24 cellular contexts compared by ENCODE assay signal in genomic region chr5:144104086-144104485, GRCh38.
"Had no signal": no experiment of that assay in that cellular context is flagged by ENCODE, and none has a peak within 500 bp of the region (broad histone marks: within the 10 kb centered on the region; RNA-seq: fewer than 3 reads in every experiment).

No MANE protein-coding gene starts in this region.

- H3K4me1 Mint-ChIP-seq: activated naive CD8-positive, alpha-beta T cell treated with anti-CD3 and anti-CD28 coated beads, Interleukin-2, amount 50 U/mL, for 24 hours; memory B cell had no signal

- H3K9me3 Mint-ChIP-seq: activated naive CD8-positive, alpha-beta T cell treated with anti-CD3 and anti-CD28 coated beads, Interleukin-2, amount 50 U/mL, for 24 hours; activated T-cell treated with anti-CD3 and anti-CD28 coated beads, Interleukin-2, amount 50 U/mL, for 72 hours; memory B cell; natural killer cell treated with Interleukin-12 subunit alpha and Interleukin-12 subunit beta and Interleukin-15 and Interleukin-18, amount 100 ng/mL, for 72 hours had no signal

- ATAC-seq: activated naive CD8-positive, alpha-beta T cell treated with anti-CD3 and anti-CD28 coated beads, Interleukin-2, amount 50 U/mL, for 24 hours; activated T-cell treated with anti-CD3 and anti-CD28 coated beads, Interleukin-2, amount 50 U/mL, for 72 hours; left colon; natural killer cell treated with Interleukin-12 subunit alpha and Interleukin-12 subunit beta and Interleukin-15 and Interleukin-18, amount 100 ng/mL, for 72 hours; stimulated activated naive CD8-positive, alpha-beta T cell treated with anti-CD3 and anti-CD28 coated beads, Interleukin-15, Interleukin-2, amounts not matched to agents 100 U/mL and 50 U/mL, for 24 hours had no signal

- H3K27me3 Mint-ChIP-seq: activated naive CD8-positive, alpha-beta T cell treated with anti-CD3 and anti-CD28 coated beads, Interleukin-2, amount 50 U/mL, for 24 hours had no signal

- H3K27ac ChIP-seq: cardiac muscle cell, heart right ventricle, neutrophil, ovary, prostate gland, right atrium auricular region, upper lobe of left lung had no signal

- H3K27ac Mint-ChIP-seq: activated naive CD8-positive, alpha-beta T cell treated with anti-CD3 and anti-CD28 coated beads, Interleukin-2, amount 50 U/mL, for 24 hours; activated T-cell treated with anti-CD3 and anti-CD28 coated beads, Interleukin-2, amount 50 U/mL, for 72 hours; memory B cell; natural killer cell treated with Interleukin-12 subunit alpha and Interleukin-12 subunit beta and Interleukin-15 and Interleukin-18, amount 100 ng/mL, for 72 hours had no signal

- DNase-seq: activated CD4-positive, alpha-beta T cell treated with anti-CD3 and anti-CD28 coated beads for 4 hours; activated CD4-positive, alpha-beta T cell treated with anti-CD3 and anti-CD28 coated beads, Interleukin-2, amount 50 U/mL, for 48 hours; activated CD4-positive, CD25-positive, alpha-beta regulatory T cell; activated CD8-positive, alpha-beta memory T cell treated with anti-CD3 and anti-CD28 coated beads, Interleukin-2, amount 50 U/mL, for 48 hours; activated effector memory CD4-positive, alpha-beta T cell treated with anti-CD3 and anti-CD28 coated beads, Interleukin-2, amount 50 U/mL, for 16 hours; activated naive CD4-positive, alpha-beta T cell treated with anti-CD3 and anti-CD28 coated beads, Interleukin-2, amount 50 U/mL, for 16 hours; activated naive CD8-positive, alpha-beta T cell treated with anti-CD3 and anti-CD28 coated beads, Interleukin-2, amount 50 U/mL, for 24 hours; activated T-cell treated with anti-CD3 and anti-CD28 coated beads, Interleukin-2, amount 50 U/mL, for 72 hours; effector CD4-positive, alpha-beta T cell; heart right ventricle; islet precursor cell; left colon; ovary; stimulated activated CD4-positive, alpha-beta T cell treated with anti-CD3 and anti-CD28 coated beads, Interleukin-4, amount 100 ng/mL, for 24 hours; stimulated activated naive CD8-positive, alpha-beta T cell treated with anti-CD3 and anti-CD28 coated beads, Interleukin-15, Interleukin-2, amounts not matched to agents 100 U/mL and 50 U/mL, for 24 hours; T1000; upper lobe of left lung had no signal

- H3K4me3 Mint-ChIP-seq: activated naive CD8-positive, alpha-beta T cell treated with anti-CD3 and anti-CD28 coated beads, Interleukin-2, amount 50 U/mL, for 24 hours; activated T-cell treated with anti-CD3 and anti-CD28 coated beads, Interleukin-2, amount 50 U/mL, for 72 hours; memory B cell; natural killer cell treated with Interleukin-12 subunit alpha and Interleukin-12 subunit beta and Interleukin-15 and Interleukin-18, amount 100 ng/mL, for 72 hours had no signal

- FAIRE-seq: endometrium had no signal

- H3K36me3 Mint-ChIP-seq: memory B cell; natural killer cell treated with Interleukin-12 subunit alpha and Interleukin-12 subunit beta and Interleukin-15 and Interleukin-18, amount 100 ng/mL, for 72 hours had no signal
